In the genomic region with DNA sequence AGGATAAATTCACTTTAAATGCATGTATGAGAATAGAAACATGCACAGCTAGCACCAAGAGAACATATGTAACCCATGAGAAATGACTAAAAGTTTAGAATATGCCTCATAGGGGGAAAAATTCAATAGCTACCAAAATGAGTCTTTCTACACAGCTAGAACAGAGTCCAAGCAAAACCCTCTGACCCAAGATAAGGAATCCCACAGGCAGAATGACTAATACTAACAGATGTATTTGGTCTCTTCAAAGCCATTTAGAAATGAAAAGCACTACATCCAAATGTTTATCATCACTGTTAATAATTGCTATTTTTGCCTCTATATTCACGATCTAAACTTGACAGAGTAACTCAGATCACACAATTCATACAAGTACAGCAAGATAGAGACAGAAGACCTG, we compare ENCODE assay signal across 15 cellular contexts. TPM values are rescaled to one million over a fixed set of nuclear protein-coding genes. Genes with fewer than 3 reads are reported as not detected.
DNase-seq lines count a peak whose midpoint lies in the region; ATAC-seq, FAIRE-seq and TF ChIP-seq lines count a peak whose summit lies in the region.
"Had no signal": no experiment of that assay in that cellular context is flagged by ENCODE, and none has a peak within 500 bp of the region (broad histone marks: within the 10 kb centered on the region; RNA-seq: fewer than 3 reads in every experiment).

No MANE protein-coding gene starts in this region.

- intact Hi-C loops in Calu3 (cut with micrococcal nuclease; ENCODE audit: unreplicated experiment) (no loop called here), PC-3 (cut with micrococcal nuclease) (no loop called here), endothelial cell of umbilical vein (cut with micrococcal nuclease) (no loop called here)

- peak; percentile 63 for FAIRE-seq in endothelial cell of umbilical vein (lab: Jason Lieb, UNC)

- DNase-seq in Calu3: no peak
- peak; percentile 51 for DNase-seq in PC-3
- peak; percentile 53 for DNase-seq in endothelial cell of umbilical vein (ENCODE audit: low read depth, low spot score)
- DNase-seq in non-pigmented ciliary epithelial cell (ENCODE audit: low read depth): peak; percentile 85
- no peak for DNase-seq in NCI-H345 (lab: John Stamatoyannopoulos, UW)
- DNase-seq in WTC11 (ENCODE audit: low spot score): no peak
- DNase-seq in NCI-H2081 (lab: John Stamatoyannopoulos, UW): no peak
- DNase-seq: activated CD4-positive, alpha-beta memory T cell treated with anti-CD3 and anti-CD28 coated beads for 36 hours; activated gamma-delta T cell treated with Interleukin-2 at 50 U/mL for 16 hours; CD8-positive, alpha-beta memory T cell; NCI-H2171; stomach; T-helper 9 cell had no signal

- no peak overlapping the region for H2AFZ ChIP-seq in PC-3 (ENCODE audit: low read length)
- H2AFZ ChIP-seq in endothelial cell of umbilical vein (ENCODE audit: low read depth, low read length): no peak overlapping the region

- TF ChIP-seq POLR2A in endothelial cell of umbilical vein (IDR thresholded peaks at IDR 0.05; ENCODE audit: low read depth, low read length): no peak

- no peak overlapping the region for H3K4me3 ChIP-seq in PC-3 (ENCODE audit: low read length)
- no peak overlapping the region for H3K4me3 ChIP-seq in endothelial cell of umbilical vein (replicated peaks in 1 of 3; ENCODE audit: insufficient read depth in 1 of 3, low read depth in 1 of 3, low read length in 3 of 3)
- H3K4me3 ChIP-seq: stomach had no signal

- no peaks in the 10 kb centered on the region for H3K36me3 ChIP-seq in PC-3 (ENCODE audit: low read depth, low read length)
- H3K36me3 ChIP-seq in endothelial cell of umbilical vein (ENCODE audit: control insufficient read depth in 2 of 2, extremely low read depth in 1 of 2, insufficient read depth in 2 of 2, low read length in 2 of 2): no peaks in the 10 kb centered on the region
- H3K36me3 ChIP-seq: stomach had no signal

- H3K36me3 Mint-ChIP-seq in Calu3 (ENCODE audit: insufficient read depth, unreplicated experiment) (no peaks in the 10 kb centered on the region), WTC11 (no peaks in the 10 kb centered on the region)

- H3K4me1 ChIP-seq in PC-3 (ENCODE audit: insufficient read depth, low read length) (peaks cover 54% of the 10 kb centered on the region), endothelial cell of umbilical vein (ENCODE audit: control insufficient read depth, extremely low read depth, insufficient read depth, low read length) (peaks cover 53% of the 10 kb centered on the region)

- no peaks in the 10 kb centered on the region for H3K27me3 Mint-ChIP-seq in Calu3 (ENCODE audit: unreplicated experiment)
- H3K27me3 Mint-ChIP-seq in WTC11 (ENCODE audit: low read depth): no peaks in the 10 kb centered on the region; the same call in 1 of the 2 replicates
- H3K27me3 Mint-ChIP-seq: activated CD4-positive, alpha-beta memory T cell treated with anti-CD3 and anti-CD28 coated beads for 36 hours; CD8-positive, alpha-beta memory T cell; central memory CD8-positive, alpha-beta T cell had no signal

- TF ChIP-seq CTCF in Calu3 (IDR thresholded peaks at IDR 0.05; ENCODE audit: unreplicated experiment) (no peak), PC-3 (conservative IDR thresholded peaks at IDR 0.05; ENCODE audit: low read depth, low read length) (no peak), endothelial cell of umbilical vein (IDR thresholded peaks at IDR 0.05; ENCODE audit: extremely low read depth in 1 of 2, insufficient read depth in 1 of 2, low read depth in 1 of 2, low read length in 2 of 2) (no peak), WTC11 (IDR thresholded peaks at IDR 0.05) (no peak)

- H4K20me1 ChIP-seq in PC-3 (ENCODE audit: low read length) (no peaks in the 10 kb centered on the region), endothelial cell of umbilical vein (replicated peaks; ENCODE audit: control insufficient read depth, extremely low read depth, insufficient read depth, low read length) (no peaks in the 10 kb centered on the region)

- H3K9me2 ChIP-seq in PC-3 (replicated peaks; ENCODE audit: low read length): no peaks in the 10 kb centered on the region

- ATAC-seq in PC-3 (no peak), GM21737 (IDR thresholded peaks at IDR 0.05; ENCODE audit: unreplicated experiment) (no peak), WTC11 (no peak)

- dilution Hi-C loops in endothelial cell of umbilical vein (cut with MboI; ENCODE audit: extremely low pct_ligation_motif_present, low sequenced_read_pairs): no loop called here

- no peaks in the 10 kb centered on the region for H3K27me3 ChIP-seq in PC-3 (ENCODE audit: low read length)
- no peaks in the 10 kb centered on the region for H3K27me3 ChIP-seq in endothelial cell of umbilical vein (ENCODE audit: control insufficient read depth in 2 of 2, insufficient read depth in 2 of 2, low read length in 2 of 2)
- H3K27me3 ChIP-seq: stomach had no signal

- H3K79me2 ChIP-seq in PC-3 (ENCODE audit: low read length): no peaks in the 10 kb centered on the region
- H3K79me2 ChIP-seq in endothelial cell of umbilical vein (ENCODE audit: control insufficient read depth, insufficient read depth, low read length): no peaks in the 10 kb centered on the region

- H3K4me1 Mint-ChIP-seq in Calu3 (ENCODE audit: low read depth, unreplicated experiment) (peaks cover 37% of the 10 kb centered on the region), WTC11 (no peaks in the 10 kb centered on the region)
- H3K4me1 Mint-ChIP-seq: CD8-positive, alpha-beta memory T cell; central memory CD8-positive, alpha-beta T cell had no signal

- H3K27ac ChIP-seq in PC-3 (ENCODE audit: low read length): peak overlapping the region; percentile 27
- H3K27ac ChIP-seq in endothelial cell of umbilical vein (ENCODE audit: insufficient read depth, low read depth, low read length): no peak overlapping the region
- H3K27ac ChIP-seq: stomach had no signal

- peaks cover 16% of the 10 kb centered on the region for H3F3A ChIP-seq in PC-3 (ENCODE audit: low read length, unreplicated experiment)

- H3K4me2 ChIP-seq in PC-3 (ENCODE audit: low read length) (peak overlapping the region; percentile 19), endothelial cell of umbilical vein (ENCODE audit: insufficient read depth, low read length) (peak overlapping the region; percentile 39)

- H3K9ac ChIP-seq in PC-3 (ENCODE audit: low read length): no peak overlapping the region
- no peak overlapping the region for H3K9ac ChIP-seq in endothelial cell of umbilical vein (replicated peaks; ENCODE audit: extremely low read depth, insufficient read depth, low read length)

- H3K9me3 ChIP-seq in PC-3 (ENCODE audit: low read length) (no peaks in the 10 kb centered on the region), endothelial cell of umbilical vein (replicated peaks; ENCODE audit: control insufficient read depth, insufficient read depth, low read length) (no peaks in the 10 kb centered on the region)
- H3K9me3 ChIP-seq: stomach had no signal

- H3K27ac Mint-ChIP-seq in Calu3 (ENCODE audit: unreplicated experiment): peak overlapping the region; percentile 3
- no peak overlapping the region for H3K27ac Mint-ChIP-seq in WTC11
- H3K27ac Mint-ChIP-seq: activated CD4-positive, alpha-beta memory T cell treated with anti-CD3 and anti-CD28 coated beads for 36 hours; CD8-positive, alpha-beta memory T cell had no signal

- H3K9me3 Mint-ChIP-seq in Calu3 (ENCODE audit: low read depth, unreplicated experiment) (no peaks in the 10 kb centered on the region), WTC11 (0 out of 2 replicates have a peak, but pooled peaks cover 4% of the 10 kb centered on the region)
- H3K9me3 Mint-ChIP-seq: activated CD4-positive, alpha-beta memory T cell treated with anti-CD3 and anti-CD28 coated beads for 36 hours; CD8-positive, alpha-beta memory T cell; central memory CD8-positive, alpha-beta T cell had no signal

- CTCF ChIA-PET in Calu3 (lab: Charles Lee): interaction anchor here (0.6 kb wide), 1 partner anchor 433 kb away, joined by 3 read pairs; no protein-coding TSS in a partner anchor
- CTCF ChIA-PET in PC-3 (lab: Charles Lee): no interaction called here
- CTCF ChIA-PET in endothelial cell of umbilical vein (lab: Charles Lee): interaction anchor here (1.1 to 5.5 kb wide), 4 partner anchors 17 to 334 kb away, joined by 3 to 56 read pairs (median 4); a partner anchor contains a TSS
- CTCF ChIA-PET in WTC11 (lab: Charles Lee): no interaction called here

- POLR2A ChIA-PET in PC-3 (lab: Charles Lee; ENCODE audit: unreplicated experiment) (no interaction called here), endothelial cell of umbilical vein (lab: Charles Lee) (no interaction called here), WTC11 (lab: Charles Lee) (no interaction called here)

- H3K9me1 ChIP-seq in endothelial cell of umbilical vein (replicated peaks; ENCODE audit: control insufficient read depth, extremely low read depth, insufficient read depth, low read length): no peaks in the 10 kb centered on the region

- BruUV-seq in Calu3 (replicated peaks; lab: Mats Ljungman, UMichigan) (no TSS peak), PC-3 (replicated peaks; lab: Mats Ljungman, UMichigan) (no TSS peak), endothelial cell of umbilical vein (replicated peaks; lab: Mats Ljungman, UMichigan) (no TSS peak)

- H3K4me3 Mint-ChIP-seq in Calu3 (ENCODE audit: low read depth, unreplicated experiment) (no peak overlapping the region), WTC11 (no peak overlapping the region)
- H3K4me3 Mint-ChIP-seq: activated CD4-positive, alpha-beta memory T cell treated with anti-CD3 and anti-CD28 coated beads for 36 hours; CD8-positive, alpha-beta memory T cell; central memory CD8-positive, alpha-beta T cell had no signal

TF ChIP-seq in endothelial cell of umbilical vein, 7 proteins besides CTCF, POLR2A, EP300 and RAD21 (continues in another document):
- TF ChIP-seq, protein P1, sequence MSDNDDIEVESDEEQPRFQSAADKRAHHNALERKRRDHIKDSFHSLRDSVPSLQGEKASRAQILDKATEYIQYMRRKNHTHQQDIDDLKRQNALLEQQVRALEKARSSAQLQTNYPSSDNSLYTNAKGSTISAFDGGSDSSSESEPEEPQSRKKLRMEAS (IDR thresholded peaks at IDR 0.05; ENCODE audit: insufficient read depth, insufficient read length): no peak

TF ChIP-seq in WTC11, 78 proteins besides CTCF, POLR2A, EP300 and RAD21 (continues in another document):
- no peak for TF ChIP-seq MXD4 (CRISPR knock-in tag; IDR thresholded peaks at IDR 0.05; ENCODE audit: borderline replicate concordance)

RNA-seq across cellular contexts. Expression of a gene that starts 44.0 kb away (rescaled TPM):
- total RNA-seq in Calu3 (2022) (12.6 and 18.3 TPM in 2 replicates), PC-3 (2014; rRNA removed) (11.9 and 16.4 TPM in 2 replicates), endothelial cell of umbilical vein (3.2 and 3.8 TPM in 2 replicates), WTC11 (2021) (9.9 to 11.6 TPM (median 10.7 TPM) in 3 replicates)
- polyA plus RNA-seq in endothelial cell of umbilical vein: 1.4 and 1.6 TPM in 2 replicates
- polyA plus RNA-seq in endothelial cell of umbilical vein (2011; cell fraction: cytosol; rRNA removed): 1.7 and 1.9 TPM in 2 replicates
- 2.6 and 3.1 TPM in 2 replicates for polyA plus RNA-seq in endothelial cell of umbilical vein (2011; cell fraction: nucleus; rRNA removed)
- polyA plus RNA-seq in endothelial cell of umbilical vein (2012): 2.1 and 2.2 TPM in 2 replicates
- polyA minus RNA-seq in endothelial cell of umbilical vein: 4.1 and 5.4 TPM in 2 replicates
- polyA minus RNA-seq in endothelial cell of umbilical vein (2011; cell fraction: cytosol; rRNA and poly(A)+ RNA removed): 9.0 TPM
- 6.2 and 7.7 TPM in 2 replicates for polyA minus RNA-seq in endothelial cell of umbilical vein (2011; cell fraction: nucleus; rRNA and poly(A)+ RNA removed)

Comparison
In these comparisons a context has a peak if more than half of its experiments do, and no peak if none do; other contexts are left out.
1. DNase-seq: peak in PC-3 (single experiment), endothelial cell of umbilical vein (single experiment) and non-pigmented ciliary epithelial cell (single experiment); none in Calu3 (single experiment), NCI-H345 (single experiment), WTC11 (single experiment) and NCI-H2081 (0 of 2).
2. CTCF ChIA-PET loops: an anchor here in Calu3 (0.6 kb wide) and endothelial cell of umbilical vein (1.1 to 5.5 kb wide); none called in PC-3 and WTC11.